Comparison of ENCODE assay signal across 1 cellular context in genomic region chr16:79868841-79869240, GRCh38.
TF ChIP-seq lines count a peak whose summit lies in the region.

No MANE protein-coding gene starts in this region.

TF ChIP-seq in K562, 482 proteins besides CTCF, POLR2A, EP300 and RAD21 (continued from another document):
- TF ChIP-seq, protein P1, sequence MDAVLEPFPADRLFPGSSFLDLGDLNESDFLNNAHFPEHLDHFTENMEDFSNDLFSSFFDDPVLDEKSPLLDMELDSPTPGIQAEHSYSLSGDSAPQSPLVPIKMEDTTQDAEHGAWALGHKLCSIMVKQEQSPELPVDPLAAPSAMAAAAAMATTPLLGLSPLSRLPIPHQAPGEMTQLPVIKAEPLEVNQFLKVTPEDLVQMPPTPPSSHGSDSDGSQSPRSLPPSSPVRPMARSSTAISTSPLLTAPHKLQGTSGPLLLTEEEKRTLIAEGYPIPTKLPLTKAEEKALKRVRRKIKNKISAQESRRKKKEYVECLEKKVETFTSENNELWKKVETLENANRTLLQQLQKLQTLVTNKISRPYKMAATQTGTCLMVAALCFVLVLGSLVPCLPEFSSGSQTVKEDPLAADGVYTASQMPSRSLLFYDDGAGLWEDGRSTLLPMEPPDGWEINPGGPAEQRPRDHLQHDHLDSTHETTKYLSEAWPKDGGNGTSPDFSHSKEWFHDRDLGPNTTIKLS (IDR thresholded peaks at IDR 0.05; ENCODE audit: borderline replicate concordance, low read depth): no peak
- TF ChIP-seq ZKSCAN8 (CRISPR knock-in tag; IDR thresholded peaks at IDR 0.05) (0 out of 2 replicates have a peak, but pooled peaks have one; percentile 0), FOS (IDR thresholded peaks at IDR 0.05; ENCODE audit: extremely low read depth, insufficient read length) (no peak), BACH1 (tag; IDR thresholded peaks at IDR 0.05) (no peak), TRIM28 (IDR thresholded peaks at IDR 0.05) (peak; percentile 58; the same call in 1 of the 2 replicates), ZNF174 (CRISPR knock-in tag; IDR thresholded peaks at IDR 0.05) (no peak), CEBPG (CRISPR knock-in tag; IDR thresholded peaks at IDR 0.05) (no peak), CEBPG (tag; conservative IDR thresholded peaks at IDR 0.05 in 1 of 2, IDR thresholded peaks at IDR 0.05 in 1 of 2) (no peak), DEAF1 (CRISPR knock-in tag; IDR thresholded peaks at IDR 0.05) (no peak), MXI1 (IDR thresholded peaks at IDR 0.05; ENCODE audit: low read depth, low read length) (no peak), MECOM (CRISPR knock-in tag; IDR thresholded peaks at IDR 0.05) (0 out of 2 replicates have a peak, but pooled peaks have one; percentile 4), ZNF197 (CRISPR knock-in tag; IDR thresholded peaks at IDR 0.05; ENCODE audit: low read depth) (peak; percentile 3; the same call in 1 of the 2 replicates), CGGBP1 (CRISPR knock-in tag; IDR thresholded peaks at IDR 0.05) (no peak), GTF2F1 (IDR thresholded peaks at IDR 0.05; ENCODE audit: low read depth, low read length) (no peak), RBFOX2 (IDR thresholded peaks at IDR 0.05; ENCODE audit: low read depth, low read length) (no peak), JUN (IDR thresholded peaks at IDR 0.05; ENCODE audit: borderline replicate concordance, low read depth, low read length) (no peak), JUN (CRISPR knock-in tag; IDR thresholded peaks at IDR 0.05; ENCODE audit: borderline replicate concordance) (no peak), HNRNPLL (IDR thresholded peaks at IDR 0.05; ENCODE audit: low read depth, low read length, poor library complexity, severe bottlenecking) (no peak), TRIM24 (IDR thresholded peaks at IDR 0.05) (peak in 1 of 2 experiments; percentile 58; a peak in 2 of 4 replicates), E2F3 (CRISPR knock-in tag; IDR thresholded peaks at IDR 0.05) (0 out of 2 replicates have a peak, but pooled peaks have one; percentile 14), HDGF (IDR thresholded peaks at IDR 0.05) (no peak), CLOCK (CRISPR knock-in tag; IDR thresholded peaks at IDR 0.05; ENCODE audit: borderline replicate concordance) (no peak), HDAC2 (IDR thresholded peaks at IDR 0.05) (no peak), ZNF316 (IDR thresholded peaks at IDR 0.05) (peak; percentile 75), TSC22D4 (tag; IDR thresholded peaks at IDR 0.05) (no peak), GTF2A2 (tag; IDR thresholded peaks at IDR 0.05) (0 out of 2 replicates have a peak, but pooled peaks have one; percentile 58), CBX3 (IDR thresholded peaks at IDR 0.05; ENCODE audit: borderline replicate concordance in 1 of 2, low read length in 2 of 2) (peak in 1 of 2 experiments; percentile 35; a peak in 1 of 3 replicates), MLLT1 (IDR thresholded peaks at IDR 0.05) (no peak), CREB3 (tag; conservative IDR thresholded peaks at IDR 0.05; ENCODE audit: low read depth) (no peak)
